ENCODE assay signal across 3 cellular contexts in the genomic region with DNA sequence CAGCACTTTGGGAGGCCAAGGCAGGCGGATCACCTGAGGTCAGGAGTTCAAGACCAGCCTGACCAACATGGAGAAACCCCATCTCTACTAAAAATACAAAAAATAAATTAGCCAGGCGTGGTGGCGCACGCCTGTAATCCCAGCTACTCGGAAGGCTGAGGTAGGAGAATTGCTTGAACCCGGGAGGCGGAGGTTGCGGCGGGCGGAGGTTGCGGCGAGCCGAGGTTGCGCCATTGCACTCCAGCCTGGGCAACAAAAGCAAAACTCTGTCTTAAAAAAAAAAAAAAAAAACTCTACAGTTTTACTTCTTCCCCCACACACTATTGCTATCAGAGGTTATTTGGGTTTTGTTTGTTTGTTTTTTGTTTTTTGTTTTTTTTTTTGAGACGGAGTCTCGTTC. TPM values are rescaled to one million over a fixed set of nuclear protein-coding genes. Genes with fewer than 3 reads are reported as not detected.
"Had no signal": no experiment of that assay in that cellular context is flagged by ENCODE, and none has a peak within 500 bp of the region (broad histone marks: within the 10 kb centered on the region; RNA-seq: fewer than 3 reads in every experiment).

No MANE protein-coding gene starts in this region.

RNA-seq across cellular contexts. Expression of gene KLHL4, which starts 38.9 kb away (rescaled TPM):
- total RNA-seq: naive thymus-derived CD8-positive, alpha-beta T cell; natural killer cell; natural killer cell treated with Interleukin-12 subunit alpha and Interleukin-12 subunit beta and Interleukin-15 and Interleukin-18, amount 100 ng/mL, for 72 hours had no signal
